Comparison of ENCODE assay signal across 8 cellular contexts in genomic region chr13:51585696-51586095, GRCh38. TPM values are rescaled to one million over a fixed set of nuclear protein-coding genes. Genes with fewer than 3 reads are reported as not detected.
DNase-seq lines count a peak whose midpoint lies in the region; ATAC-seq, FAIRE-seq and TF ChIP-seq lines count a peak whose summit lies in the region.

No MANE protein-coding gene starts in this region.

- CTCF ChIA-PET in mammary epithelial cell (lab: Charles Lee; ENCODE audit: low non-redundant PET): interaction anchor here (0.6 kb wide), 1 partner anchor 151 kb away, joined by 3 read pairs; no protein-coding TSS in a partner anchor

- no TSS peak for BruUV-seq in mammary epithelial cell (replicated peaks; lab: Mats Ljungman, UMichigan)

- H3F3A ChIP-seq in DOHH2 (ENCODE audit: control insufficient read depth, insufficient read depth): no peaks in the 10 kb centered on the region

- H3K36me3 Mint-ChIP-seq in mesothelial cell of epicardium: no peaks in the 10 kb centered on the region

- FAIRE-seq in frontal cortex (lab: Jason Lieb, UNC): no peak

- peak overlapping the region; percentile 84 for H3K9ac ChIP-seq in mammary epithelial cell (ENCODE audit: insufficient read depth, low read length)

- H3K4me3 ChIP-seq in DOHH2 (ENCODE audit: low read length) (peak overlapping the region; percentile 85), mammary epithelial cell (replicated peaks in 1 of 3; ENCODE audit: insufficient read depth in 1 of 3, low read depth in 2 of 3, low read length in 3 of 3) (peak overlapping the region; percentile 89 to 96 (median 96))

- H3K36me3 ChIP-seq in DOHH2 (ENCODE audit: control insufficient read depth, low read length) (no peaks in the 10 kb centered on the region), mammary epithelial cell (ENCODE audit: insufficient read depth, low read length) (peaks cover 2% of the 10 kb centered on the region)

- peak overlapping the region; percentile 84 for H3K4me3 Mint-ChIP-seq in mesothelial cell of epicardium

- dilution Hi-C loops in mammary epithelial cell (cut with HindIII; ENCODE audit: low sequenced_read_pairs): no loop called here

- no peak overlapping the region for H3K27ac ChIP-seq in DOHH2 (ENCODE audit: low read depth, low read length)
- peak overlapping the region; percentile 88 for H3K27ac ChIP-seq in mammary epithelial cell (ENCODE audit: insufficient read depth, low read depth, low read length)

- H3K9me2 ChIP-seq in DOHH2 (replicated peaks; ENCODE audit: control insufficient read depth, low read length): no peaks in the 10 kb centered on the region

- TF ChIP-seq CTCF in DOHH2 (IDR thresholded peaks at IDR 0.05; ENCODE audit: low read depth, low read length, poor library complexity, severe bottlenecking) (no peak), mammary epithelial cell (conservative IDR thresholded peaks at IDR 0.05 in 1 of 2, IDR thresholded peaks at IDR 0.05 in 1 of 2; ENCODE audit: extremely low read depth in 1 of 2, insufficient read depth in 1 of 2, low read depth in 1 of 2, low read length in 2 of 2) (no peak), mesothelial cell of epicardium (IDR thresholded peaks at IDR 0.05; ENCODE audit: unreplicated experiment) (no peak)

- H3K27me3 ChIP-seq in DOHH2 (ENCODE audit: control insufficient read depth, low read length): no peaks in the 10 kb centered on the region
- no peaks in the 10 kb centered on the region for H3K27me3 ChIP-seq in mammary epithelial cell (ENCODE audit: insufficient read depth, low read length)

- H3K4me2 ChIP-seq in DOHH2 (ENCODE audit: low read length): peak overlapping the region; percentile 69
- H3K4me2 ChIP-seq in mammary epithelial cell (ENCODE audit: insufficient read depth, low read depth, low read length): peak overlapping the region; percentile 84

- no peak for ATAC-seq in HG02642 (IDR thresholded peaks at IDR 0.05; ENCODE audit: poor library complexity, unreplicated experiment)

- H3K4me1 Mint-ChIP-seq in mesothelial cell of epicardium: peaks cover 28% of the 10 kb centered on the region

- H3K4me1 ChIP-seq in DOHH2 (ENCODE audit: control insufficient read depth, low read length) (peaks cover 14% of the 10 kb centered on the region), mammary epithelial cell (ENCODE audit: insufficient read depth, low read length) (peaks cover 20% of the 10 kb centered on the region)

- H3K27me3 Mint-ChIP-seq in mesothelial cell of epicardium (ENCODE audit: low read depth): peaks cover 10% of the 10 kb centered on the region

- intact Hi-C loops in mammary epithelial cell (cut with micrococcal nuclease): loop anchor here (2.0 kb wide), 3 partner anchors 129 to 211 kb away; no protein-coding TSS in a partner anchor

- WGBS in mammary epithelial cell (ENCODE audit: low coverage, missing lambda C conversion rate): 47% methylated on average over 4 of the region's 4 CpGs

- DNase-seq in Kasumi-1 (lab: John Stamatoyannopoulos, UW) (peak; percentile 19 to 63), mammary epithelial cell (peak; percentile 72), mesothelial cell of epicardium (ENCODE audit: low spot score in 2 of 2, unreplicated experiment in 2 of 2) (no peak), NCI-H69 (lab: John Stamatoyannopoulos, UW) (no peak), frontal cortex (ENCODE audit: low spot score in 2 of 2) (no peak), NCI-H2227 treated with DMSO at 0.1 percent for 48 hours (lab: John Stamatoyannopoulos, UW) (no peak)

- no peaks in the 10 kb centered on the region; the same call in 1 of the 2 replicates for H4K20me1 ChIP-seq in DOHH2 (ENCODE audit: control insufficient read depth, insufficient read depth, low read depth, low read length)
- no peaks in the 10 kb centered on the region for H4K20me1 ChIP-seq in mammary epithelial cell (ENCODE audit: insufficient read depth, low read length)

- H3K27ac Mint-ChIP-seq in mesothelial cell of epicardium: peak overlapping the region; percentile 92

- no peak overlapping the region for H2AFZ ChIP-seq in mammary epithelial cell (ENCODE audit: low read depth, low read length)

- H3K79me2 ChIP-seq in DOHH2 (ENCODE audit: control insufficient read depth, low read length) (peaks cover 33% of the 10 kb centered on the region), mammary epithelial cell (ENCODE audit: insufficient read depth, low read length) (peaks cover 80% of the 10 kb centered on the region)

- H3K9me3 Mint-ChIP-seq in mesothelial cell of epicardium: no peaks in the 10 kb centered on the region

- H3K9me3 ChIP-seq in DOHH2 (ENCODE audit: control insufficient read depth, insufficient read depth, low read length): no peaks in the 10 kb centered on the region
- no peaks in the 10 kb centered on the region for H3K9me3 ChIP-seq in mammary epithelial cell (replicated peaks; ENCODE audit: insufficient read depth, low read length)

- in situ Hi-C loops in mammary epithelial cell (cut with MboI; ENCODE audit: low sequenced_read_pairs in 2 of 2): loop anchor here (10.0 kb wide), 1 partner anchor 131 kb away; the partner anchor contains the start of gene INTS6 (in 2 of the 2)

RNA-seq across cellular contexts. Expression of gene WDFY2, which starts 1.4 kb away (rescaled TPM):
- total RNA-seq in mammary epithelial cell (10 to 100 TPM; 20.7 to 32.9 TPM), mesothelial cell of epicardium (12.1 to 12.4 TPM (median 12.1 TPM) in 3 replicates), frontal cortex (4.9 TPM)
- 7.4 TPM for polyA plus RNA-seq in mammary epithelial cell
- polyA minus RNA-seq in mammary epithelial cell: 35.2 TPM

Comparison
In these comparisons a context has a peak if more than half of its experiments do, and no peak if none do; other contexts are left out.
1. DNase-seq: peak in Kasumi-1 (2 of 2) and mammary epithelial cell (single experiment); none in mesothelial cell of epicardium (0 of 2), NCI-H69 (single experiment), frontal cortex (0 of 2) and NCI-H2227 treated with DMSO at 0.1 percent for 48 hours (single experiment).